Comparison of ENCODE assay signal across 8 cellular contexts in the genomic region with DNA sequence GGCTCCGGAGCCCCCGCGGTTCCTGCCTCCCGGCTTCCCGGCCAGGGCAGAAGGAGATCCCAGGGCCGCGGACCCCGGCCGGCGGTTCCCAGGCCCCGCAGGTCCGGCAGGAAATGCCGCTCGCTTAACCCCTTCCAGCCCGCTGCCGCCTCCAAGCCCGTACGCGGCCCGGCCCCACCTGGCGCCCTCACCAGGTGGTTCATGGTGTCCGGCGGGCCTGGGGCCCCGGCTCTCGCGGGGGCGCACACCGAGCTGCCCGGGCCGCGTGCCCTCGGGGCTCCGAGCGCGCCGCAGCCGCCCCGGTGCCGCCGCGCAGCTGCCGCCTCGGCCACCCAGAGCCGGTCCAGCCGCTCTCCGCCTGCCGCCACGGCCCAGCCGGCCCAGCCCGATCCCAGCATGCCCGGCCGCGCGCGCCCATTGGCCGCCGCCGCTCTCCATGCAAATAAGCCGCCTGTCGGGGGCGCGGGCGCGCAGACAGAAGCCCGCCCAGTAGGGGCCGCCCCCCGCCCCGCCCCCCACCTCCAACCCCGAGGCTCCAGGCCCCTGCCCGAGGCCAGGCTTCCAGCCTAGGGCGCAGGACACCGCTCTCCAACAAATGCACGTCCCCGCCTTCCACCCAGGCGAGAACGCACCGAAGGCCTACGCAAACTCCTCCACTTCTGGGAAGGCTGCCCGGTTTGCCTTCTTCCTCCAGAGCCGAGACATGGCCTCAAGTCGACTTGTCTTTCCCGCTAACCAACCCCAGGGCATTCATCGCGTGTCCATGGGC. TPM values are rescaled to one million over a fixed set of nuclear protein-coding genes. Genes with fewer than 3 reads are reported as not detected.
A peak's percentile ranks its signal among the peaks of the same experiment; 100 is the strongest.
DNase-seq lines count a peak whose midpoint lies in the region; ATAC-seq and TF ChIP-seq lines count a peak whose summit lies in the region.

A gene with protein sequence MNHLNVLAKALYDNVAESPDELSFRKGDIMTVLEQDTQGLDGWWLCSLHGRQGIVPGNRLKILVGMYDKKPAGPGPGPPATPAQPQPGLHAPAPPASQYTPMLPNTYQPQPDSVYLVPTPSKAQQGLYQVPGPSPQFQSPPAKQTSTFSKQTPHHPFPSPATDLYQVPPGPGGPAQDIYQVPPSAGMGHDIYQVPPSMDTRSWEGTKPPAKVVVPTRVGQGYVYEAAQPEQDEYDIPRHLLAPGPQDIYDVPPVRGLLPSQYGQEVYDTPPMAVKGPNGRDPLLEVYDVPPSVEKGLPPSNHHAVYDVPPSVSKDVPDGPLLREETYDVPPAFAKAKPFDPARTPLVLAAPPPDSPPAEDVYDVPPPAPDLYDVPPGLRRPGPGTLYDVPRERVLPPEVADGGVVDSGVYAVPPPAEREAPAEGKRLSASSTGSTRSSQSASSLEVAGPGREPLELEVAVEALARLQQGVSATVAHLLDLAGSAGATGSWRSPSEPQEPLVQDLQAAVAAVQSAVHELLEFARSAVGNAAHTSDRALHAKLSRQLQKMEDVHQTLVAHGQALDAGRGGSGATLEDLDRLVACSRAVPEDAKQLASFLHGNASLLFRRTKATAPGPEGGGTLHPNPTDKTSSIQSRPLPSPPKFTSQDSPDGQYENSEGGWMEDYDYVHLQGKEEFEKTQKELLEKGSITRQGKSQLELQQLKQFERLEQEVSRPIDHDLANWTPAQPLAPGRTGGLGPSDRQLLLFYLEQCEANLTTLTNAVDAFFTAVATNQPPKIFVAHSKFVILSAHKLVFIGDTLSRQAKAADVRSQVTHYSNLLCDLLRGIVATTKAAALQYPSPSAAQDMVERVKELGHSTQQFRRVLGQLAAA (minus strand): TSS at position 345 of the 769 bp plus-strand sequence. CDS start 142 bp downstream, at position 203.

- H3K4me1 Mint-ChIP-seq in CD4-positive, alpha-beta memory T cell, result peaks cover 2 to 16% (median 4%) of the 10 kb centered on the region in 4 donors
- H3K4me1 Mint-ChIP-seq in progenitor cell of endocrine pancreas (ENCODE audit: low read depth), result peaks cover 26% of the 10 kb centered on the region

- POLR2A ChIA-PET in CD4-positive, alpha-beta memory T cell (lab: Charles Lee; ENCODE audit: partially characterized antibody), result no interaction called here

- ATAC-seq in GM18520 (IDR thresholded peaks at IDR 0.05; ENCODE audit: unreplicated experiment), result peak; percentile 38
- ATAC-seq in HG02981 (IDR thresholded peaks at IDR 0.05; ENCODE audit: unreplicated experiment), result peak; percentile 68
- peak; percentile 76 to 84 for ATAC-seq in right cardiac atrium

- H3K4me3 Mint-ChIP-seq in CD4-positive, alpha-beta memory T cell, result peak within 1 kb of the TSS; percentile 47 to 78 (median 65)
- peak within 1 kb of the TSS; percentile 82 for H3K4me3 Mint-ChIP-seq in progenitor cell of endocrine pancreas (ENCODE audit: low read depth)

- peaks cover 12% of the 10 kb centered on the region for H3K4me1 ChIP-seq in CD4-positive, alpha-beta memory T cell (ENCODE audit: insufficient read depth, low read length)
- H3K4me1 ChIP-seq in right cardiac atrium (ENCODE audit: control insufficient read depth, insufficient read depth, low read length), result peaks cover 53% of the 10 kb centered on the region

- CTCF ChIA-PET in CD4-positive, alpha-beta memory T cell (lab: Charles Lee; ENCODE audit: partially characterized antibody), result interaction anchor here (1.1 kb wide), 1 partner anchor 15 kb away, joined by 3 read pairs; no protein-coding TSS in a partner anchor

- peak within 1 kb of the TSS in 1 of 7 donors; percentile 73 for H3K27ac Mint-ChIP-seq in CD4-positive, alpha-beta memory T cell
- H3K27ac Mint-ChIP-seq in progenitor cell of endocrine pancreas, result peak within 1 kb of the TSS; percentile 92

- DNase-seq in CD4-positive, alpha-beta memory T cell, result peak in 1 of 5 donors; percentile 25
- peak; percentile 73 to 86 for DNase-seq in NCI-H524 (lab: John Stamatoyannopoulos, UW)
- peak; percentile 97 for DNase-seq in astrocyte of the hippocampus (ENCODE audit: low read depth, low spot score)
- peak; percentile 92 to 97 (median 96) for DNase-seq in right cardiac atrium
- DNase-seq in progenitor cell of endocrine pancreas (ENCODE audit: low spot score, unreplicated experiment), result peak; percentile 86
- no peak for DNase-seq in GDM1 (lab: John Stamatoyannopoulos, UW)

- H3K9me3 ChIP-seq in CD4-positive, alpha-beta memory T cell (ENCODE audit: control insufficient read depth in 1 of 2, low read length in 2 of 2), result no peaks in the 10 kb centered on the region
- no peaks in the 10 kb centered on the region for H3K9me3 ChIP-seq in right cardiac atrium (ENCODE audit: control insufficient read depth, low read length)

- H3K4me3 ChIP-seq in CD4-positive, alpha-beta memory T cell (ENCODE audit: low read length in 2 of 2), result peak within 1 kb of the TSS in 1 of 2 donors; percentile 13
- H3K4me3 ChIP-seq in right cardiac atrium (ENCODE audit: low read length), result peak within 1 kb of the TSS; percentile 84

- WGBS in right cardiac atrium, result 1% methylated on average over 84 of the region's 84 CpGs

- H3K36me3 Mint-ChIP-seq in CD4-positive, alpha-beta memory T cell, result no peaks in the 10 kb centered on the region
- H3K36me3 Mint-ChIP-seq in progenitor cell of endocrine pancreas (ENCODE audit: insufficient read depth), result no peaks in the 10 kb centered on the region

- no peak for TF ChIP-seq CTCF in progenitor cell of endocrine pancreas (IDR thresholded peaks at IDR 0.05; ENCODE audit: unreplicated experiment)

- no peaks in the 10 kb centered on the region for H3K9me3 Mint-ChIP-seq in CD4-positive, alpha-beta memory T cell
- no peaks in the 10 kb centered on the region for H3K9me3 Mint-ChIP-seq in progenitor cell of endocrine pancreas (ENCODE audit: low read depth)

- H3K27me3 ChIP-seq in CD4-positive, alpha-beta memory T cell (ENCODE audit: insufficient read depth, low read length), result peaks cover 18% of the 10 kb centered on the region
- H3K27me3 ChIP-seq in right cardiac atrium (ENCODE audit: control insufficient read depth, insufficient read depth), result no peaks in the 10 kb centered on the region

- intact Hi-C loops in CD4-positive, alpha-beta memory T cell (cut with micrococcal nuclease), result no loop called here
- intact Hi-C loops in right cardiac atrium (cut with DNase I), result loop anchor here in 2 of 4 donors (10.0 kb wide), 1 partner anchor 53 kb away; no protein-coding TSS in a partner anchor

- peaks cover 21 to 22% of the 10 kb centered on the region in 2 donors for H3K27me3 Mint-ChIP-seq in CD4-positive, alpha-beta memory T cell
- no peaks in the 10 kb centered on the region for H3K27me3 Mint-ChIP-seq in progenitor cell of endocrine pancreas

- no peaks in the 10 kb centered on the region for H3K36me3 ChIP-seq in CD4-positive, alpha-beta memory T cell (ENCODE audit: insufficient read depth, low read length)

- no peak within 1 kb of the TSS for H3K27ac ChIP-seq in CD4-positive, alpha-beta memory T cell (ENCODE audit: low read depth, low read length)
- peak within 1 kb of the TSS; percentile 83 for H3K27ac ChIP-seq in right cardiac atrium (ENCODE audit: low read length)

RNA-seq across cellular contexts. Expression of the gene that starts here (rescaled TPM):
- total RNA-seq in CD4-positive, alpha-beta memory T cell, result under 1 TPM in 1 of 2 experiments, not detected in 1; 0.36 TPM
- polyA plus RNA-seq in CD4-positive, alpha-beta memory T cell, result under 1 TPM in 1 of 2 donors, not detected in 1; 0.30 TPM
- 10 to 100 TPM; 58.1 to 68.8 (median 68.0) TPM for total RNA-seq in right cardiac atrium
- polyA plus RNA-seq in right cardiac atrium, result 53.1 TPM
- total RNA-seq in progenitor cell of endocrine pancreas, result 74.8 and 75.1 TPM in 2 replicates

Comparison
In these comparisons a context has a peak if more than half of its experiments do, and no peak if none do; other contexts are left out.
1. RNA of the gene that starts here (total RNA-seq): 74.8 to 75.1 TPM in progenitor cell of endocrine pancreas and 58.1 to 68.8 TPM in right cardiac atrium; 0.36 TPM in CD4-positive, alpha-beta memory T cell; every median in the first group is over 10 times any median in the second.
2. RNA of the gene that starts here (polyA plus RNA-seq): 53.1 TPM in right cardiac atrium (single experiment); 0.30 TPM in CD4-positive, alpha-beta memory T cell; every median in the first group is over 10 times any median in the second.
3. Peak in every context shown above with its lines, with median percentiles within 50 percentile points of each other: ATAC-seq.